ENCODE assay signal across 15 cellular contexts in genomic region chr10:125003146-125003900, GRCh38.
DNase-seq lines count a peak whose midpoint lies in the region; ATAC-seq and TF ChIP-seq lines count a peak whose summit lies in the region.
"Had no signal": no experiment of that assay in that cellular context is flagged by ENCODE, and none has a peak within 500 bp of the region (broad histone marks: within the 10 kb centered on the region; RNA-seq: fewer than 3 reads in every experiment).

No MANE protein-coding gene starts in this region.

- POLR2A ChIA-PET in HCT116 (lab: Charles Lee) = no interaction called here

- peaks cover 38% of the 10 kb centered on the region for H3K4me1 Mint-ChIP-seq in glutamatergic neuron (ENCODE audit: low read depth, unreplicated experiment)
- H3K4me1 Mint-ChIP-seq: central memory CD8-positive, alpha-beta T cell had no signal

- peaks cover 4% of the 10 kb centered on the region for H3K36me3 Mint-ChIP-seq in glutamatergic neuron (ENCODE audit: unreplicated experiment)

- TF ChIP-seq CTCF in GM12872 (IDR thresholded peaks at IDR 0.05; ENCODE audit: insufficient read depth, low read depth, low read length) (0 out of 3 replicates have a peak, but pooled peaks have one; percentile 13), HCT116 (IDR thresholded peaks at IDR 0.05 in 2 of 3, conservative IDR thresholded peaks at IDR 0.05 in 1 of 3; ENCODE audit: borderline replicate concordance in 1 of 3, insufficient read depth in 1 of 3, low read depth in 2 of 3, low read length in 2 of 3) (peak in 2 of 3 experiments; percentile 16 to 41; a peak in 3 of 6 replicates), glutamatergic neuron (IDR thresholded peaks at IDR 0.05; ENCODE audit: partially characterized antibody, unreplicated experiment) (no peak), prostate gland (IDR thresholded peaks at IDR 0.05) (no peak)

- CTCF ChIA-PET in HCT116 (lab: Charles Lee) = no interaction called here

- H2AFZ ChIP-seq in HCT116 (ENCODE audit: low read depth, low read length, poor library complexity, severe bottlenecking) = no peak overlapping the region

- H3K27me3 Mint-ChIP-seq in glutamatergic neuron (ENCODE audit: unreplicated experiment) = peaks cover 22% of the 10 kb centered on the region

- H3K9me3 Mint-ChIP-seq in glutamatergic neuron (ENCODE audit: unreplicated experiment) = peaks cover 11% of the 10 kb centered on the region
- H3K9me3 Mint-ChIP-seq: central memory CD8-positive, alpha-beta T cell had no signal

- no peak overlapping the region for H3K4me2 ChIP-seq in HCT116 (ENCODE audit: low read length)

- intact Hi-C loops in HCT116 (cut with micrococcal nuclease) (no loop called here), prostate gland (cut with DNase I) (loop anchor here (5.0 kb wide), 1 partner anchor 44 kb away; no protein-coding TSS in a partner anchor)

- H3K4me1 ChIP-seq in HCT116 (ENCODE audit: control insufficient read depth in 1 of 2, insufficient read depth in 2 of 2, low read length in 2 of 2) (no peaks in the 10 kb centered on the region), prostate gland (replicated peaks) (peaks cover 39% of the 10 kb centered on the region)

- RAD21 ChIA-PET in HCT116 (lab: Charles Lee; ENCODE audit: low non-redundant PET in 1 of 2, low total read pairs in 2 of 2, uncharacterized antibody in 2 of 2, unreplicated experiment in 2 of 2) = interaction anchor here in 1 of 2 experiments (0.5 kb wide), 1 partner anchor 12 kb away, joined by 4 read pairs; no protein-coding TSS in a partner anchor

- no peak overlapping the region; the same call in 1 of the 2 replicates for H3K27ac ChIP-seq in HCT116 (ENCODE audit: low read depth, low read length)
- H3K27ac ChIP-seq in prostate gland = peak overlapping the region; percentile 8 to 15

- H3K27ac Mint-ChIP-seq in glutamatergic neuron (ENCODE audit: unreplicated experiment) = peak overlapping the region; percentile 48

- H3K27me3 ChIP-seq in HCT116 (ENCODE audit: insufficient read depth, low read length) (no peaks in the 10 kb centered on the region), prostate gland (replicated peaks; ENCODE audit: insufficient read depth) (no peaks in the 10 kb centered on the region)
- H3K27me3 ChIP-seq: testis had no signal

- no peaks in the 10 kb centered on the region for H3K9me3 ChIP-seq in HCT116 (ENCODE audit: control insufficient read depth in 1 of 2, insufficient read depth in 1 of 2, low read depth in 1 of 2, low read length in 2 of 2)
- no peaks in the 10 kb centered on the region for H3K9me3 ChIP-seq in prostate gland
- H3K9me3 ChIP-seq: testis had no signal

- no peak for TF ChIP-seq RAD21 in HCT116 (IDR thresholded peaks at IDR 0.05; ENCODE audit: low read depth)

- TF ChIP-seq POLR2A in HCT116 (IDR thresholded peaks at IDR 0.05; ENCODE audit: borderline replicate concordance, extremely low read depth, insufficient read depth, insufficient read length) (no peak), prostate gland (IDR thresholded peaks at IDR 0.05) (no peak)

- H4K20me1 ChIP-seq in HCT116 (ENCODE audit: insufficient read depth) = peaks cover 14% of the 10 kb centered on the region; the same call in 1 of the 2 replicates

- H3K9ac ChIP-seq in HCT116 (ENCODE audit: low read length) = no peak overlapping the region

- peaks cover 35% of the 10 kb centered on the region; the same call in 1 of the 2 replicates for H3K79me2 ChIP-seq in HCT116 (ENCODE audit: insufficient read depth, low read length)

- DNase-seq in HCT116 (ENCODE audit: low read depth, low spot score) = no peak
- no peak for DNase-seq in glutamatergic neuron
- no peak for DNase-seq in prostate gland (ENCODE audit: low spot score)
- no peak for DNase-seq in RPMI8226
- no peak for DNase-seq in NCI-H1694 treated with DMSO at 0.1 percent for 48 hours (lab: John Stamatoyannopoulos, UW)
- DNase-seq in HuH-7.5 (ENCODE audit: low spot score) = no peak
- DNase-seq: COR-L47, hypothalamus, mesenchymal stem cell, NCI-H1417, NCI-H748 treated with DMSO at 0.1 percent for 48 hours, SIG-M5 had no signal

- H3K9me2 ChIP-seq in HCT116 (ENCODE audit: insufficient read depth) = no peaks in the 10 kb centered on the region

- no peak overlapping the region for H3K4me3 Mint-ChIP-seq in glutamatergic neuron (ENCODE audit: unreplicated experiment)
- H3K4me3 Mint-ChIP-seq: central memory CD8-positive, alpha-beta T cell had no signal

- peak; percentile 40 for ATAC-seq in HCT116

- H3K36me3 ChIP-seq in HCT116 (ENCODE audit: control insufficient read depth in 1 of 2, insufficient read depth in 2 of 2, low read length in 2 of 2) = peaks cover 19 to 24% of the 10 kb centered on the region in 2 experiments; a peak in 3 of 4 replicates
- H3K36me3 ChIP-seq in prostate gland = no peaks in the 10 kb centered on the region

- WGBS in prostate gland = 85% methylated on average over 34 of the region's 34 CpGs

- H3K4me3 ChIP-seq in HCT116 (replicated peaks in 1 of 2; ENCODE audit: low read depth in 1 of 2, low read length in 2 of 2) = no peak overlapping the region
- no peak overlapping the region for H3K4me3 ChIP-seq in prostate gland
- H3K4me3 ChIP-seq: testis had no signal

- BruUV-seq in HCT116 (replicated peaks; lab: Mats Ljungman, UMichigan) = no TSS peak

TF ChIP-seq in HCT116, 20 proteins besides CTCF, POLR2A, EP300 and RAD21:
- TF ChIP-seq FOSL1 (IDR thresholded peaks at IDR 0.05; ENCODE audit: low read depth) (no peak), YY1 (IDR thresholded peaks at IDR 0.05; ENCODE audit: extremely low read depth, insufficient replicate concordance, low read depth, low read length) (no peak), MAX (IDR thresholded peaks at IDR 0.05) (no peak), JUND (IDR thresholded peaks at IDR 0.05) (no peak), TCF7L2 (IDR thresholded peaks at IDR 0.05; ENCODE audit: borderline replicate concordance, extremely low read depth, insufficient read depth, insufficient read length) (no peak), ZBTB33 (IDR thresholded peaks at IDR 0.05; ENCODE audit: extremely low read depth, insufficient replicate concordance, low read length) (no peak), EZH2 (IDR thresholded peaks at IDR 0.05) (no peak), SP1 (IDR thresholded peaks at IDR 0.05; ENCODE audit: low read depth) (no peak), REST (IDR thresholded peaks at IDR 0.05; ENCODE audit: low read depth) (no peak), ZFX (IDR thresholded peaks at IDR 0.05) (no peak)

Comparison
In these comparisons a context has a peak if more than half of its experiments do, and no peak if none do; other contexts are left out.
1. CTCF ChIP-seq: peak in GM12872 (single experiment) and HCT116 (2 of 3); none in glutamatergic neuron (single experiment) and prostate gland (0 of 4).